In the genomic region with DNA sequence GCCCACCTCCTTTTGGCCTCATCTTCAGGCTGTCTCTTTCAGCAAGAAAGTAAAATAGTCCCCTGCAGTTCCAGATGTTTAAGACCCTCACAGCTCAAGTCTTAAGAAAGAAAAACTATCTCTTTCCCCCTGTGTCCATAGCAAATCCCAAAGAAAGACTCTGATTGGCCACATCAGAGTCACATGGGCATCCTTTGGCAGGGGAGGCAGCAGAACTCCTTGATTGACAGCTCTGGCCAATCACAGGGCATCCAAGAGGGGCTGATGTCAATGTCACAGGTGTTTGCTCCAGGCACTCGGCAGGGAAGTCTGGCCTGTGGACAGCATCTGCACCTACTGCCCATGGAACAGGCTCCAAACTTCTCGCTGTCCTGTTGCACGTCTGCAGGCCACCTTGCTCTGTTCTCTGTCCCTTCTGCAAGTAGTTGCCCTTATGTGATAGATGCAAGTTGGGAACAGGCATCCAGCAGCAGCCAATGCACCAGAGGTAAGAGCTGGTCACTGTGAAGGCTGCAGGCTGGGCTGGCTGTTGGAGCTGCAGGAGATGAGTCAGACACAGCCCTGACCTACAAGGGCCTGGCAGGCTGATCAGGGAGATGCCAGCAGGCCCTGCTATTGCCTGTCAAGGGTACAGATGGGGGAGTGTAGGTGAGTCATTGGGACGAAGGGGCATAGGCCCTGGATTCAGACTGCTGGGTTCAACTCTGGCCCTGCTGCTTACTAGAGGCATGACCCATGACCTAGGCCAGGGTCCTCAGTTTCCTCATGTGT, we compare ENCODE assay signal across 16 cellular contexts.
DNase-seq lines count a peak whose midpoint lies in the region; ATAC-seq, FAIRE-seq and TF ChIP-seq lines count a peak whose summit lies in the region.
"Had no signal": no experiment of that assay in that cellular context is flagged by ENCODE, and none has a peak within 500 bp of the region (broad histone marks: within the 10 kb centered on the region; RNA-seq: fewer than 3 reads in every experiment).

No MANE protein-coding gene starts in this region.

- FAIRE-seq in endothelial cell of umbilical vein (lab: Jason Lieb, UNC) (peak; percentile 62), kidney (lab: Jason Lieb, UNC) (no peak)

- POLR2A ChIA-PET in PC-3 (lab: Charles Lee; ENCODE audit: unreplicated experiment), result no interaction called here
- POLR2A ChIA-PET in endothelial cell of umbilical vein (lab: Charles Lee), result no interaction called here

- H3K9me2 ChIP-seq in PC-3 (replicated peaks; ENCODE audit: low read length), result no peaks in the 10 kb centered on the region

- no peaks in the 10 kb centered on the region for H3K79me2 ChIP-seq in PC-3 (ENCODE audit: low read length)
- H3K79me2 ChIP-seq in endothelial cell of umbilical vein (ENCODE audit: control insufficient read depth, insufficient read depth, low read length), result no peaks in the 10 kb centered on the region

- H3K36me3 Mint-ChIP-seq in neural crest cell (ENCODE audit: low read depth), result peaks cover 2% of the 10 kb centered on the region
- H3K36me3 Mint-ChIP-seq: CD4-positive, alpha-beta memory T cell had no signal

- TF ChIP-seq POLR2A in endothelial cell of umbilical vein (IDR thresholded peaks at IDR 0.05; ENCODE audit: low read depth, low read length), result no peak

- H3K9me3 Mint-ChIP-seq in neural crest cell, result no peaks in the 10 kb centered on the region
- H3K9me3 Mint-ChIP-seq: activated CD4-positive, alpha-beta T cell treated with anti-CD3 and anti-CD28 coated beads, Interleukin-2, amount 10 ng/mL, durations not matched to agents 24 days and 14 days; nephron had no signal

- H2AFZ ChIP-seq in PC-3 (ENCODE audit: low read length) (no peak overlapping the region), endothelial cell of umbilical vein (ENCODE audit: low read depth, low read length) (no peak overlapping the region)

- H3K9ac ChIP-seq in PC-3 (ENCODE audit: low read length), result no peak overlapping the region
- H3K9ac ChIP-seq in endothelial cell of umbilical vein (replicated peaks; ENCODE audit: extremely low read depth, insufficient read depth, low read length), result no peak overlapping the region
- no peak overlapping the region for H3K9ac ChIP-seq in kidney (ENCODE audit: low read length in 2 of 2)

- H3K9me3 ChIP-seq in PC-3 (ENCODE audit: low read length), result no peaks in the 10 kb centered on the region
- no peaks in the 10 kb centered on the region for H3K9me3 ChIP-seq in endothelial cell of umbilical vein (replicated peaks; ENCODE audit: control insufficient read depth, insufficient read depth, low read length)
- no peaks in the 10 kb centered on the region for H3K9me3 ChIP-seq in kidney (ENCODE audit: control insufficient read depth in 1 of 2, low read length in 2 of 2)
- peaks cover under 1% of the 10 kb centered on the region for H3K9me3 ChIP-seq in left ventricle myocardium inferior (replicated peaks)
- H3K9me3 ChIP-seq: sigmoid colon had no signal

- H3K4me3 Mint-ChIP-seq in neural crest cell, result no peak overlapping the region
- H3K4me3 Mint-ChIP-seq: activated CD4-positive, alpha-beta T cell treated with anti-CD3 and anti-CD28 coated beads, Interleukin-2, amount 10 ng/mL, durations not matched to agents 24 days and 14 days; CD4-positive, alpha-beta memory T cell; nephron had no signal

- TF ChIP-seq CTCF in PC-3 (conservative IDR thresholded peaks at IDR 0.05; ENCODE audit: low read depth, low read length) (no peak), endothelial cell of umbilical vein (IDR thresholded peaks at IDR 0.05; ENCODE audit: extremely low read depth in 1 of 2, insufficient read depth in 1 of 2, low read depth in 1 of 2, low read length in 2 of 2) (no peak), neural crest cell (conservative IDR thresholded peaks at IDR 0.05) (no peak), kidney (IDR thresholded peaks at IDR 0.05; ENCODE audit: borderline replicate concordance, extremely low read depth, insufficient read depth) (no peak), left ventricle myocardium inferior (IDR thresholded peaks at IDR 0.05; ENCODE audit: borderline replicate concordance) (no peak)

- H3K27me3 ChIP-seq in PC-3 (ENCODE audit: low read length), result no peaks in the 10 kb centered on the region
- no peaks in the 10 kb centered on the region for H3K27me3 ChIP-seq in endothelial cell of umbilical vein (ENCODE audit: control insufficient read depth in 2 of 2, insufficient read depth in 2 of 2, low read length in 2 of 2)
- no peaks in the 10 kb centered on the region for H3K27me3 ChIP-seq in left ventricle myocardium inferior (ENCODE audit: low read depth)
- H3K27me3 ChIP-seq: heart right ventricle, sigmoid colon had no signal

- H4K20me1 ChIP-seq in PC-3 (ENCODE audit: low read length) (no peaks in the 10 kb centered on the region), endothelial cell of umbilical vein (replicated peaks; ENCODE audit: control insufficient read depth, extremely low read depth, insufficient read depth, low read length) (no peaks in the 10 kb centered on the region)

- peaks cover 12% of the 10 kb centered on the region for H3K27me3 Mint-ChIP-seq in neural crest cell (ENCODE audit: low read depth)
- H3K27me3 Mint-ChIP-seq: activated CD4-positive, alpha-beta T cell treated with anti-CD3 and anti-CD28 coated beads, Interleukin-2, amount 10 ng/mL, durations not matched to agents 24 days and 14 days had no signal

- CTCF ChIA-PET in PC-3 (lab: Charles Lee), result interaction anchor here (0.6 kb wide), 1 partner anchor 38 kb away, joined by 3 read pairs; no protein-coding TSS in a partner anchor
- CTCF ChIA-PET in endothelial cell of umbilical vein (lab: Charles Lee), result interaction anchor here (0.9 to 1.7 kb wide), 2 partner anchors 10 to 136 kb away, joined by 3 to 7 read pairs; no protein-coding TSS in a partner anchor

- intact Hi-C loops in PC-3 (cut with micrococcal nuclease) (no loop called here), endothelial cell of umbilical vein (cut with micrococcal nuclease) (no loop called here), kidney (cut with DNase I) (no loop called here), left ventricle myocardium inferior (cut with micrococcal nuclease) (no loop called here)

- no peaks in the 10 kb centered on the region for H3F3A ChIP-seq in PC-3 (ENCODE audit: low read length, unreplicated experiment)

- no TSS peak for BruUV-seq in PC-3 (replicated peaks; lab: Mats Ljungman, UMichigan)
- no TSS peak for BruUV-seq in endothelial cell of umbilical vein (replicated peaks; lab: Mats Ljungman, UMichigan)

- peaks cover 12% of the 10 kb centered on the region for H3K4me1 ChIP-seq in PC-3 (ENCODE audit: insufficient read depth, low read length)
- H3K4me1 ChIP-seq in endothelial cell of umbilical vein (ENCODE audit: control insufficient read depth, extremely low read depth, insufficient read depth, low read length), result no peaks in the 10 kb centered on the region
- H3K4me1 ChIP-seq in kidney (ENCODE audit: control insufficient read depth in 1 of 2, insufficient read depth in 1 of 2, low read depth in 1 of 2, low read length in 2 of 2), result no peaks in the 10 kb centered on the region
- H3K4me1 ChIP-seq in left ventricle myocardium inferior, result no peaks in the 10 kb centered on the region
- H3K4me1 ChIP-seq: heart right ventricle, sigmoid colon had no signal

- H3K4me1 Mint-ChIP-seq in neural crest cell, result no peaks in the 10 kb centered on the region
- H3K4me1 Mint-ChIP-seq: activated CD4-positive, alpha-beta T cell treated with anti-CD3 and anti-CD28 coated beads, Interleukin-2, amount 10 ng/mL, durations not matched to agents 24 days and 14 days; CD4-positive, alpha-beta memory T cell; nephron had no signal

- H3K9me1 ChIP-seq in endothelial cell of umbilical vein (replicated peaks; ENCODE audit: control insufficient read depth, extremely low read depth, insufficient read depth, low read length), result no peaks in the 10 kb centered on the region

- dilution Hi-C loops in endothelial cell of umbilical vein (cut with MboI; ENCODE audit: extremely low pct_ligation_motif_present, low sequenced_read_pairs), result no loop called here

- ATAC-seq in PC-3, result peak; percentile 100
- ATAC-seq: stimulated activated naive CD8-positive, alpha-beta T cell treated with anti-CD3 and anti-CD28 coated beads, Interleukin-15, Interleukin-2, amounts not matched to agents 100 U/mL and 50 U/mL, for 24 hours had no signal

- DNase-seq in EH (ENCODE audit: low read depth) (peak; percentile 42), PC-3 (peak; percentile 71), endothelial cell of umbilical vein (ENCODE audit: low read depth, low spot score) (no peak), neural crest cell (ENCODE audit: low read depth, low spot score) (no peak), kidney (no peak), left ventricle myocardium inferior (no peak), CD1c-positive myeloid dendritic cell (ENCODE audit: extremely low spot score) (no peak), NCI-H1048 (lab: John Stamatoyannopoulos, UW) (no peak)
- DNase-seq: activated CD4-positive, alpha-beta T cell treated with anti-CD3 and anti-CD28 coated beads, Interleukin-2, amount 10 ng/mL, durations not matched to agents 24 days and 14 days; CD4-positive, alpha-beta memory T cell; heart right ventricle; NCI-H1092; sigmoid colon; stimulated activated naive CD8-positive, alpha-beta T cell treated with anti-CD3 and anti-CD28 coated beads, Interleukin-15, Interleukin-2, amounts not matched to agents 100 U/mL and 50 U/mL, for 24 hours had no signal

- H3K36me3 ChIP-seq in PC-3 (ENCODE audit: low read depth, low read length), result no peaks in the 10 kb centered on the region
- H3K36me3 ChIP-seq in endothelial cell of umbilical vein (ENCODE audit: control insufficient read depth in 2 of 2, extremely low read depth in 1 of 2, insufficient read depth in 2 of 2, low read length in 2 of 2), result no peaks in the 10 kb centered on the region
- peaks cover 15 to 44% of the 10 kb centered on the region in 2 donors for H3K36me3 ChIP-seq in kidney (ENCODE audit: control insufficient read depth in 1 of 2, insufficient read depth in 2 of 2, low read length in 2 of 2)
- H3K36me3 ChIP-seq in left ventricle myocardium inferior, result peaks cover 24% of the 10 kb centered on the region

- peak overlapping the region; percentile 58 for H3K27ac Mint-ChIP-seq in neural crest cell (ENCODE audit: unreplicated experiment)
- H3K27ac Mint-ChIP-seq: activated CD4-positive, alpha-beta T cell treated with anti-CD3 and anti-CD28 coated beads, Interleukin-2, amount 10 ng/mL, durations not matched to agents 24 days and 14 days; CD4-positive, alpha-beta memory T cell; nephron had no signal

- H3K27ac ChIP-seq in PC-3 (ENCODE audit: low read length), result no peak overlapping the region
- H3K27ac ChIP-seq in endothelial cell of umbilical vein (ENCODE audit: insufficient read depth, low read depth, low read length), result no peak overlapping the region
- no peak overlapping the region for H3K27ac ChIP-seq in kidney (ENCODE audit: low read depth in 2 of 2, low read length in 2 of 2)
- H3K27ac ChIP-seq in left ventricle myocardium inferior (replicated peaks), result no peak overlapping the region
- H3K27ac ChIP-seq: heart right ventricle, RWPE1, sigmoid colon had no signal

- H3K4me3 ChIP-seq in PC-3 (ENCODE audit: low read length) (no peak overlapping the region), endothelial cell of umbilical vein (replicated peaks in 1 of 3; ENCODE audit: insufficient read depth in 1 of 3, low read depth in 1 of 3, low read length in 3 of 3) (no peak overlapping the region), kidney (ENCODE audit: low read length in 2 of 2) (no peak overlapping the region), left ventricle myocardium inferior (no peak overlapping the region)
- H3K4me3 ChIP-seq: heart right ventricle, sigmoid colon had no signal

- H3K4me2 ChIP-seq in PC-3 (ENCODE audit: low read length) (no peak overlapping the region), endothelial cell of umbilical vein (ENCODE audit: insufficient read depth, low read length) (no peak overlapping the region)

Comparison
In these comparisons a context has a peak if more than half of its experiments do, and no peak if none do; other contexts are left out.
1. DNase-seq: peak in EH (single experiment) and PC-3 (single experiment); none in endothelial cell of umbilical vein (single experiment), neural crest cell (single experiment), kidney (single experiment), left ventricle myocardium inferior (single experiment), CD1c-positive myeloid dendritic cell (single experiment) and NCI-H1048 (single experiment).